10 cellular contexts compared by ENCODE assay signal in the genomic region with DNA sequence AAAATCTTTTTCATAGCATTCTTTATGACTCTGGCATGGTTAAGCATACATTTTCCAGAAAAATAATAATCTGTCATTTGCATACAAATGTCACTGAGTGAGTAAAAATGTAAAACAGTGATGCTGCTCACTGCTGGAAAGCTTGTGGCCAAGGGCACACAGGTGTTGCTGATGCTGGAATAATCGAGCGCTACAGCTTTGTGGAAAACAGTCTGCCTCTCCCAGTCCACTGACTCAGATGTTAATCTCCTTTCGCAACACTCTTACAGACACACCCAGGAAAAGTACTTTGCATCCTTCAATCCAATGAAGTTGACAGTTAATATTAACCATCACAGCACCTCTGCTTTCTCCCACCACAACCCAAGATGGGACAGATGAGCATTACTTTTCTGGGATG. TPM values are rescaled to one million over a fixed set of nuclear protein-coding genes. Genes with fewer than 3 reads are reported as not detected.
DNase-seq lines count a peak whose midpoint lies in the region; ATAC-seq, FAIRE-seq and TF ChIP-seq lines count a peak whose summit lies in the region.
"Not testable (repeated sequence)": the region's sequence is repeated elsewhere in the genome, so short reads cannot be mapped to it uniquely, and the experiment has no call there.
"Had no signal": no experiment of that assay in that cellular context is flagged by ENCODE, and none has a peak within 500 bp of the region (broad histone marks: within the 10 kb centered on the region; RNA-seq: fewer than 3 reads in every experiment).

No MANE protein-coding gene starts in this region.

- not testable (repeated sequence) for H4K8ac ChIP-seq in IMR-90 (ENCODE audit: low read depth in 2 of 2, low read length in 2 of 2); mesenchymal stem cell (ENCODE audit: low read length)

- H2BK5ac ChIP-seq in IMR-90 (ENCODE audit: low read depth, low read length, poor library complexity, severe bottlenecking); mesenchymal stem cell (ENCODE audit: low read depth, low read length, poor library complexity, severe bottlenecking): not testable (repeated sequence)

- H3K36me3 Mint-ChIP-seq in CD14-positive monocyte; stimulated activated naive CD8-positive, alpha-beta T cell treated with anti-CD3 and anti-CD28 coated beads, Interleukin-15, Interleukin-2, amounts not matched to agents 100 ng/mL and 50 ng/mL, for 24 hours (ENCODE audit: low read depth): not testable (repeated sequence)

- not testable (repeated sequence) for H3K79me2 ChIP-seq in K562 (ENCODE audit: control insufficient read depth, insufficient read depth, low read length)

- not testable (repeated sequence) for H4K20me1 ChIP-seq in IMR-90 (ENCODE audit: insufficient read depth, low read length); K562 (replicated peaks; ENCODE audit: control insufficient read depth, insufficient read depth, low read length)

- BruUV-seq in IMR-90 (replicated peaks; lab: Mats Ljungman, UMichigan); K562 (replicated peaks; lab: Mats Ljungman, UMichigan): not testable (repeated sequence)

- not testable (repeated sequence) for H2AK5ac ChIP-seq in IMR-90 (ENCODE audit: low read depth, low read length); mesenchymal stem cell (ENCODE audit: low read length, severe bottlenecking)

- not testable (repeated sequence) for H4K5ac ChIP-seq in IMR-90 (ENCODE audit: low read depth, low read length)

- not testable (repeated sequence) for H3K4me3 ChIP-seq in IMR-90 (ENCODE audit: insufficient read depth, low read depth, low read length); K562; fibroblast of mammary gland (ENCODE audit: control insufficient read depth, low read depth, low read length); mesenchymal stem cell (ENCODE audit: insufficient read depth in 1 of 2, low read depth in 1 of 2, low read length in 2 of 2)

- H2BK20ac ChIP-seq in IMR-90 (ENCODE audit: low read depth, low read length): not testable (repeated sequence)

- H3K27me3 Mint-ChIP-seq in CD14-positive monocyte (ENCODE audit: low read depth in 3 of 3); stimulated activated naive CD8-positive, alpha-beta T cell treated with anti-CD3 and anti-CD28 coated beads, Interleukin-15, Interleukin-2, amounts not matched to agents 100 ng/mL and 50 ng/mL, for 24 hours: not testable (repeated sequence)

- not testable (repeated sequence) for H2AK9ac ChIP-seq in IMR-90 (replicated peaks; ENCODE audit: low read depth, low read length, poor library complexity)

- H3K23ac ChIP-seq in IMR-90 (ENCODE audit: low read depth, low read length); mesenchymal stem cell (ENCODE audit: low read length in 2 of 2): not testable (repeated sequence)

- H3K9me1 ChIP-seq in IMR-90 (ENCODE audit: insufficient read depth, low read length); K562 (ENCODE audit: control insufficient read depth, insufficient read depth, low read length): not testable (repeated sequence)

- H2BK12ac ChIP-seq in mesenchymal stem cell (ENCODE audit: low read length in 2 of 2): not testable (repeated sequence)

- H3K27me3 ChIP-seq in IMR-90 (ENCODE audit: control insufficient read depth, insufficient read depth, low read length); K562 (ENCODE audit: control insufficient read depth in 2 of 2, insufficient read depth in 2 of 2, low read length in 2 of 2); mesenchymal stem cell (ENCODE audit: control insufficient read depth in 1 of 2, insufficient read depth in 1 of 2, low read length in 2 of 2): not testable (repeated sequence)

- CTCF ChIA-PET in IMR-90 (lab: Yijun Ruan, JAX); K562 (lab: Yijun Ruan, JAX; ENCODE audit: low intra/inter-chr PET ratio): not testable (repeated sequence)

- dilution Hi-C loops in IMR-90 (cut with HindIII; ENCODE audit: low sequenced_read_pairs, unreplicated experiment): not testable (repeated sequence)

- H3K9ac ChIP-seq in IMR-90 (ENCODE audit: low read depth, low read length); K562 (ENCODE audit: insufficient read depth in 1 of 2, low read depth in 2 of 2, low read length in 2 of 2); mesenchymal stem cell (ENCODE audit: low read length): not testable (repeated sequence)

- not testable (repeated sequence) for ATAC-seq in IMR-90 (ENCODE audit: low read depth); K562

- not testable (repeated sequence) for H3K4me3 Mint-ChIP-seq in CD14-positive monocyte; stimulated activated naive CD8-positive, alpha-beta T cell treated with anti-CD3 and anti-CD28 coated beads, Interleukin-15, Interleukin-2, amounts not matched to agents 100 ng/mL and 50 ng/mL, for 24 hours

- not testable (repeated sequence) for DNase-seq in CD14-positive monocyte (ENCODE audit: low spot score); IMR-90; K562 (ENCODE audit: extremely low read depth in 1 of 4, low spot score in 3 of 4)
- DNase-seq in NCI-H460 (ENCODE audit: extremely low read depth, low read depth): peak; percentile 88
- peak; percentile 72 for DNase-seq in SW480 (ENCODE audit: low spot score)
- peak; percentile 61 for DNase-seq in fibroblast of mammary gland (ENCODE audit: low read depth)
- DNase-seq in mesenchymal stem cell: peak; percentile 4

- not testable (repeated sequence) for H3K79me1 ChIP-seq in IMR-90 (ENCODE audit: low read depth in 1 of 2, low read length in 2 of 2); mesenchymal stem cell (replicated peaks; ENCODE audit: low read length, poor library complexity, severe bottlenecking)

- not testable (repeated sequence) for H3K4me1 ChIP-seq in IMR-90 (ENCODE audit: control insufficient read depth, insufficient read depth, low read length); K562 (replicated peaks in 1 of 2; ENCODE audit: control insufficient read depth in 2 of 2, insufficient read depth in 2 of 2, low read length in 2 of 2); mesenchymal stem cell (ENCODE audit: control insufficient read depth, insufficient read depth, low read depth, low read length)

- not testable (repeated sequence) for H3K9me3 ChIP-seq in IMR-90 (ENCODE audit: control insufficient read depth, insufficient read depth, low read length); K562 (replicated peaks; ENCODE audit: control insufficient read depth, insufficient read depth, low read depth, low read length); mesenchymal stem cell (ENCODE audit: control insufficient read depth, low read length)

- peaks cover 40% of the 10 kb centered on the region for H3K4me1 Mint-ChIP-seq in CD14-positive monocyte
- H3K4me1 Mint-ChIP-seq in stimulated activated naive CD8-positive, alpha-beta T cell treated with anti-CD3 and anti-CD28 coated beads, Interleukin-15, Interleukin-2, amounts not matched to agents 100 ng/mL and 50 ng/mL, for 24 hours (ENCODE audit: low read depth): peaks cover 34% of the 10 kb centered on the region

- not testable (repeated sequence) for H2BK15ac ChIP-seq in IMR-90 (ENCODE audit: low read depth, low read length); mesenchymal stem cell (ENCODE audit: low read depth, poor library complexity, severe bottlenecking)

- not testable (repeated sequence) for TF ChIP-seq CTCF in CD14-positive monocyte (IDR thresholded peaks at IDR 0.05); IMR-90 (conservative IDR thresholded peaks at IDR 0.05; ENCODE audit: low read depth, low read length); K562 (IDR thresholded peaks at IDR 0.05 in 2 of 3, conservative IDR thresholded peaks at IDR 0.05 in 1 of 3; ENCODE audit: insufficient read depth in 2 of 3, low read depth in 1 of 3, low read length in 3 of 3); fibroblast of mammary gland (conservative IDR thresholded peaks at IDR 0.05; ENCODE audit: control insufficient read depth, insufficient read depth, low read depth, low read length)

- not testable (repeated sequence) for H2BK120ac ChIP-seq in IMR-90 (ENCODE audit: low read depth, low read length); mesenchymal stem cell (ENCODE audit: low read depth, low read length)

- H3K27ac Mint-ChIP-seq in CD14-positive monocyte: peak overlapping the region in 6 of 7 donors; percentile 67 to 90 (median 88)
- H3K27ac Mint-ChIP-seq in stimulated activated naive CD8-positive, alpha-beta T cell treated with anti-CD3 and anti-CD28 coated beads, Interleukin-15, Interleukin-2, amounts not matched to agents 100 ng/mL and 50 ng/mL, for 24 hours: peak overlapping the region; percentile 28

- POLR2A ChIA-PET in IMR-90 (lab: Charles Lee; ENCODE audit: unreplicated experiment); K562 (lab: Yijun Ruan, JAX): not testable (repeated sequence)

- not testable (repeated sequence) for H3K4me2 ChIP-seq in IMR-90 (ENCODE audit: low read depth, low read length); K562 (ENCODE audit: insufficient read depth, low read length); mesenchymal stem cell (ENCODE audit: low read length, poor library complexity, severe bottlenecking)

- not testable (repeated sequence) for TF ChIP-seq POLR2A in IMR-90 (IDR thresholded peaks at IDR 0.05; ENCODE audit: low read depth, low read length); K562 (conservative IDR thresholded peaks at IDR 0.05)

- H3K4ac ChIP-seq in IMR-90 (ENCODE audit: low read depth, low read length); mesenchymal stem cell (ENCODE audit: low read depth in 1 of 2, low read length in 2 of 2): not testable (repeated sequence)

- no CpG with 5 or more reads among the region's 3 CpGs for WGBS in IMR-90 (ENCODE audit: extremely low coverage in 2 of 2, insufficient read length in 1 of 2), 2 experiments
- WGBS in K562 (ENCODE audit: insufficient coverage, low coverage, missing lambda C conversion rate): 4% methylated on average over 3 of the region's 3 CpGs
- WGBS in mesenchymal stem cell: 92% methylated on average over 3 of the region's 3 CpGs

- TF ChIP-seq EP300 in K562 (IDR thresholded peaks at IDR 0.05; ENCODE audit: low read length): not testable (repeated sequence)

- not testable (repeated sequence) for H3K56ac ChIP-seq in IMR-90 (ENCODE audit: extremely low read depth, insufficient read depth, low read length)

- not testable (repeated sequence) for H3K36me3 ChIP-seq in IMR-90 (ENCODE audit: control insufficient read depth, insufficient read depth, low read length); K562 (ENCODE audit: control insufficient read depth, insufficient read depth, low read length); mesenchymal stem cell (ENCODE audit: control insufficient read depth in 1 of 2, insufficient read depth in 2 of 2, low read depth in 1 of 2, low read length in 2 of 2)

- not testable (repeated sequence) for H3K18ac ChIP-seq in IMR-90 (ENCODE audit: low read depth, low read length); mesenchymal stem cell (ENCODE audit: low read depth in 1 of 2, low read length in 2 of 2)

- H3K27ac ChIP-seq in IMR-90 (ENCODE audit: insufficient read depth, low read length); K562 (ENCODE audit: extremely low read depth, low read depth, low read length); mesenchymal stem cell (ENCODE audit: low read length, poor library complexity, severe bottlenecking): not testable (repeated sequence)

- in situ Hi-C loops in IMR-90 (cut with MboI; ENCODE audit: low sequenced_read_pairs); K562 (cut with MboI): not testable (repeated sequence)

- H4K91ac ChIP-seq in IMR-90 (ENCODE audit: insufficient read depth, low read depth, low read length); mesenchymal stem cell (ENCODE audit: low read length): not testable (repeated sequence)

- TF ChIP-seq RAD21 in IMR-90 (IDR thresholded peaks at IDR 0.05; ENCODE audit: low read length); K562 (CRISPR knock-in tag; conservative IDR thresholded peaks at IDR 0.05 in 1 of 2, IDR thresholded peaks at IDR 0.05 in 1 of 2): not testable (repeated sequence)

- peak; percentile 35 for FAIRE-seq in K562 (lab: Jason Lieb, UNC)

- H3K9me3 Mint-ChIP-seq in CD14-positive monocyte; stimulated activated naive CD8-positive, alpha-beta T cell treated with anti-CD3 and anti-CD28 coated beads, Interleukin-15, Interleukin-2, amounts not matched to agents 100 ng/mL and 50 ng/mL, for 24 hours: not testable (repeated sequence)

- H3K14ac ChIP-seq in IMR-90 (replicated peaks; ENCODE audit: low read depth, low read length); mesenchymal stem cell (ENCODE audit: low read length in 2 of 2): not testable (repeated sequence)

- not testable (repeated sequence) for H2AFZ ChIP-seq in IMR-90 (replicated peaks; ENCODE audit: low read length, poor library complexity); K562 (ENCODE audit: low read depth, low read length); mesenchymal stem cell (ENCODE audit: low read depth, low read length)

- intact Hi-C loops in CD14-positive monocyte (cut with micrococcal nuclease); IMR-90 (cut with micrococcal nuclease); K562 (cut with micrococcal nuclease): not testable (repeated sequence)

RNA-seq across cellular contexts. Expression of a gene that starts 27.7 kb away (rescaled TPM):
- polyA plus RNA-seq in CD14-positive monocyte (under 1 TPM in 1 of 2 donors, not detected in 1; 0.04 TPM), IMR-90 (2012; rRNA removed) (not detected in 2 replicates), K562 (2011; rRNA removed) (0.03 TPM in 1 of 2 replicates, not detected in the other), K562 (2014; fragmentation: Illumina TruSeq; extraction: Trizol) (not detected in 2 replicates), K562 (2014; fragmentation: Nextera tagmentation; extraction: Ambion mirVana) (not detected), K562 (2014; rRNA removed) (not detected in 2 replicates)
- total RNA-seq in IMR-90 (2012; rRNA removed) (not detected in 2 replicates), K562 (2014; rRNA removed) (not detected in 2 replicates), K562 (2014; rRNA removed; fragmentation: Illumina TruSeq; extraction: Trizol) (not detected in 2 replicates), K562 (2015; rRNA removed; fragmentation: Illumina TruSeq; extraction: Trizol) (not detected in 2 replicates), K562 (2021) (not detected in 2 replicates)
- polyA plus RNA-seq in IMR-90 (2012; cell fraction: cytosol; rRNA removed): not detected in 2 replicates
- polyA plus RNA-seq in IMR-90 (2012; cell fraction: nucleus; rRNA removed; ENCODE audit: low replicate concordance): not detected in 2 replicates
- not detected in 2 replicates for total RNA-seq in NCI-H460 (2014; rRNA removed; shearing (Covaris generic))
- polyA plus RNA-seq in NCI-H460 (2014; cell fraction: nucleus; rRNA removed): not detected in 2 replicates
- total RNA-seq in K562 (2011; cell fraction: chromatin; rRNA removed; ENCODE audit: low replicate concordance): not detected in 2 replicates
- not detected in 2 replicates for total RNA-seq in K562 (2011; cell fraction: nucleolus; rRNA removed)
- total RNA-seq in K562 (2011; cell fraction: nucleoplasm; rRNA removed): not detected in 2 replicates
- polyA plus RNA-seq in K562 (2011; cell fraction: cytosol; rRNA removed): 0.21 TPM in 1 of 2 replicates, not detected in the other
- polyA plus RNA-seq in K562 (2011; cell fraction: nucleus; rRNA removed): not detected in 2 replicates
- polyA plus RNA-seq in K562 (2012): not detected in 2 replicates
- not detected in 2 replicates for polyA minus RNA-seq in K562 (2011; rRNA and poly(A)+ RNA removed)
- not detected in 2 replicates for polyA minus RNA-seq in K562 (2011; cell fraction: cytosol; rRNA and poly(A)+ RNA removed)
- polyA minus RNA-seq in K562 (2011; cell fraction: nucleus; rRNA and poly(A)+ RNA removed): not detected in 2 replicates
- polyA plus RNA-seq in mesenchymal stem cell (2013, experiment 1 of 2): not detected
- not detected for polyA plus RNA-seq in mesenchymal stem cell (2013, experiment 2 of 2)
- total RNA-seq: H7, LHCN-M2 had no signal

RNA-seq across cellular contexts. Expression of a gene that starts 46.6 kb away (rescaled TPM):
- polyA plus RNA-seq in CD14-positive monocyte (not detected), IMR-90 (2012; rRNA removed) (0.06 and 0.07 TPM in 2 replicates), K562 (2011; rRNA removed) (0.01 and 0.03 TPM in 2 replicates), K562 (2014; fragmentation: Illumina TruSeq; extraction: Trizol) (not detected in 2 replicates), K562 (2014; fragmentation: Nextera tagmentation; extraction: Ambion mirVana) (under 1 TPM in 1 of 2 experiments, not detected in 1; 0.01 TPM), K562 (2014; rRNA removed) (not detected in 2 replicates)
- total RNA-seq in IMR-90 (2012; rRNA removed) (0.18 and 0.56 TPM in 2 replicates), K562 (2014; rRNA removed) (not detected in 2 replicates), K562 (2014; rRNA removed; fragmentation: Illumina TruSeq; extraction: Trizol) (not detected in 2 replicates), K562 (2015; rRNA removed; fragmentation: Illumina TruSeq; extraction: Trizol) (not detected in 2 replicates), K562 (2021) (not detected in 2 replicates)
- 0.02 TPM in 1 of 2 replicates, not detected in the other for polyA plus RNA-seq in IMR-90 (2012; cell fraction: cytosol; rRNA removed)
- polyA plus RNA-seq in IMR-90 (2012; cell fraction: nucleus; rRNA removed; ENCODE audit: low replicate concordance): 0.02 and 0.28 TPM in 2 replicates
- total RNA-seq in NCI-H460 (2014; rRNA removed; shearing (Covaris generic)): 0.05 and 0.06 TPM in 2 replicates
- 0.05 TPM in 1 of 2 replicates, not detected in the other for polyA plus RNA-seq in NCI-H460 (2014; cell fraction: nucleus; rRNA removed)
- total RNA-seq in K562 (2011; cell fraction: chromatin; rRNA removed; ENCODE audit: low replicate concordance): 0.07 and 0.25 TPM in 2 replicates
- not detected in 2 replicates for total RNA-seq in K562 (2011; cell fraction: nucleolus; rRNA removed)
- total RNA-seq in K562 (2011; cell fraction: nucleoplasm; rRNA removed): 0.15 TPM in 1 of 2 replicates, not detected in the other
- polyA plus RNA-seq in K562 (2011; cell fraction: cytosol; rRNA removed): not detected in 2 replicates
- polyA plus RNA-seq in K562 (2011; cell fraction: nucleus; rRNA removed): 0.03 TPM in 1 of 2 replicates, not detected in the other
- not detected in 2 replicates for polyA plus RNA-seq in K562 (2012)
- 0.07 and 0.21 TPM in 2 replicates for polyA minus RNA-seq in K562 (2011; rRNA and poly(A)+ RNA removed)
- polyA minus RNA-seq in K562 (2011; cell fraction: cytosol; rRNA and poly(A)+ RNA removed): not detected in 2 replicates
- polyA minus RNA-seq in K562 (2011; cell fraction: nucleus; rRNA and poly(A)+ RNA removed): 0.13 TPM in 1 of 2 replicates, not detected in the other
- 0.10 TPM for polyA plus RNA-seq in mesenchymal stem cell (2013, experiment 1 of 2)
- polyA plus RNA-seq in mesenchymal stem cell (2013, experiment 2 of 2): 0.05 TPM
